30 cellular contexts compared by ENCODE assay signal in the genomic region with DNA sequence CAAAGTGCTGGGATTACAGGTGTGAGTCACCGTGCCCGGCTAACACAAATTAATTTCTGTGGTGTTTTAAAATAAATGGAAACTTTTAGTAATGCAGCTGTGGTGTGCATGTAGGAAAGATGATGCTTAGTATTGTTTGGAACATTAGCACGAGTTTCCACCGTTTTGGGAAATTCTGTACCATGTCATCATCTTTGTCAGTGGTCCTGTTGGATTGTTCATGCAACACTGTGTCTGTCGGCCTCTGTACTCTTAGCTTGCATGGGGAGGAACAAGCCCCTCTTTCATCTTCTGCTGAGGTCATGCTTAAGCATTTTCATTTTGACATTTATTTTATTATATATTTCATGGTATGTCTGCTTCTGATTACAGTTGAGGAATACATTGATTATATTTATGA. TPM values are rescaled to one million over a fixed set of nuclear protein-coding genes. Genes with fewer than 3 reads are reported as not detected.
"Had no signal": no experiment of that assay in that cellular context is flagged by ENCODE, and none has a peak within 500 bp of the region (broad histone marks: within the 10 kb centered on the region; RNA-seq: fewer than 3 reads in every experiment).

No MANE protein-coding gene starts in this region.

- H3K36me3 Mint-ChIP-seq: immature natural killer cell; naive thymus-derived CD4-positive, alpha-beta T cell; natural killer cell treated with Interleukin-12 subunit alpha and Interleukin-12 subunit beta and Interleukin-15 and Interleukin-18, amount 100 ng/mL, for 72 hours had no signal

- H3K27me3 Mint-ChIP-seq: stimulated activated naive B cell treated with anti-CD40 and anti-IgM and Interleukin-4, amounts not matched to agents 10 μg/mL and 1 μg/mL and 100 μg/mL, for 72 hours had no signal

- H3K4me3 ChIP-seq: heart left ventricle, left ventricle myocardium inferior, lung, mucosa of descending colon, pancreas, right atrium auricular region, skin epidermis, spleen, stomach, testis, thyroid gland, transverse colon, upper lobe of left lung, vagina had no signal

- H3K27me3 ChIP-seq: heart left ventricle, pancreas, right atrium auricular region, spleen, stomach, testis, thyroid gland, transverse colon, upper lobe of left lung, vagina had no signal

- H3K9me3 ChIP-seq: heart left ventricle, left ventricle myocardium inferior, mucosa of descending colon, pancreas, right atrium auricular region, spleen, stomach, testis, thyroid gland, transverse colon, upper lobe of left lung, vagina had no signal

- FAIRE-seq: islet of Langerhans, kidney, pancreas had no signal

- H3K4me3 Mint-ChIP-seq: immature natural killer cell; naive thymus-derived CD4-positive, alpha-beta T cell; natural killer cell treated with Interleukin-12 subunit alpha and Interleukin-12 subunit beta and Interleukin-15 and Interleukin-18, amount 100 ng/mL, for 72 hours; stimulated activated naive B cell treated with anti-CD40 and anti-IgM and Interleukin-4, amounts not matched to agents 10 μg/mL and 1 μg/mL and 100 μg/mL, for 72 hours had no signal

- H3K4me1 Mint-ChIP-seq: immature natural killer cell; naive thymus-derived CD4-positive, alpha-beta T cell had no signal

- H3K4me1 ChIP-seq: heart left ventricle, left ventricle myocardium inferior, pancreas, right atrium auricular region, spleen, stomach, testis, thyroid gland, transverse colon, vagina had no signal

- ATAC-seq: heart left ventricle; left colon; mucosa of descending colon; naive thymus-derived CD4-positive, alpha-beta T cell; natural killer cell treated with Interleukin-12 subunit alpha and Interleukin-12 subunit beta and Interleukin-15 and Interleukin-18, amount 100 ng/mL, for 72 hours; pancreas; sciatic nerve; stimulated activated naive B cell treated with anti-CD40 and anti-IgM and Interleukin-4, amounts not matched to agents 10 μg/mL and 1 μg/mL and 100 μg/mL, for 72 hours had no signal

- DNase-seq: heart left ventricle; hypothalamus; immature natural killer cell; kidney; left colon; left ventricle myocardium inferior; mesendoderm; midbrain; mucosa of descending colon; naive thymus-derived CD4-positive, alpha-beta T cell; nucleus accumbens; pancreas; posterior cingulate gyrus; spleen; stimulated activated CD4-positive, alpha-beta T cell treated with anti-CD3 and anti-CD28 coated beads, Interleukin-1b, Interleukin-23, amount 100 ng/mL, for 48 hours; stimulated activated CD4-positive, alpha-beta T cell treated with anti-CD3 and anti-CD28 coated beads, Interleukin-4, amount 100 ng/mL, for 1 hour; stimulated activated naive B cell treated with anti-CD40 and anti-IgM and Interleukin-4, amounts not matched to agents 10 μg/mL and 1 μg/mL and 100 μg/mL, for 72 hours; stomach; testis; thyroid gland; transverse colon; upper lobe of left lung had no signal

- H3K27ac Mint-ChIP-seq: immature natural killer cell; naive thymus-derived CD4-positive, alpha-beta T cell; natural killer cell treated with Interleukin-12 subunit alpha and Interleukin-12 subunit beta and Interleukin-15 and Interleukin-18, amount 100 ng/mL, for 72 hours; stimulated activated naive B cell treated with anti-CD40 and anti-IgM and Interleukin-4, amounts not matched to agents 10 μg/mL and 1 μg/mL and 100 μg/mL, for 72 hours had no signal

- H3K9me3 Mint-ChIP-seq: immature natural killer cell; natural killer cell treated with Interleukin-12 subunit alpha and Interleukin-12 subunit beta and Interleukin-15 and Interleukin-18, amount 100 ng/mL, for 72 hours; stimulated activated naive B cell treated with anti-CD40 and anti-IgM and Interleukin-4, amounts not matched to agents 10 μg/mL and 1 μg/mL and 100 μg/mL, for 72 hours had no signal

- H3K36me3 ChIP-seq: heart left ventricle, left ventricle myocardium inferior, pancreas, right atrium auricular region, spleen, stomach, thyroid gland, transverse colon, upper lobe of left lung, vagina had no signal

- H3K27ac ChIP-seq: heart left ventricle, left ventricle myocardium inferior, pancreas, right atrium auricular region, skin epidermis, spleen, stomach, testis, thyroid gland, transverse colon, upper lobe of left lung, vagina had no signal

RNA-seq across cellular contexts. Expression of gene CECR2, which starts 28.5 kb away (rescaled TPM):
- total RNA-seq: natural killer cell treated with Interleukin-12 subunit alpha and Interleukin-12 subunit beta and Interleukin-15 and Interleukin-18, amount 100 ng/mL, for 72 hours; osteoblast had no signal
- polyA plus RNA-seq: immature natural killer cell; naive thymus-derived CD4-positive, alpha-beta T cell had no signal
